Comparison of ENCODE assay signal across 1 cellular context in genomic region chr16:30446203-30446595, GRCh38.
TF ChIP-seq lines count a peak whose summit lies in the region.

No MANE protein-coding gene starts in this region.

TF ChIP-seq in H1, 55 proteins besides CTCF, POLR2A, EP300 and RAD21:
- TF ChIP-seq E2F6 (IDR thresholded peaks at IDR 0.05) (0 out of 2 replicates have a peak, but pooled peaks have one; percentile 10), KDM1A (IDR thresholded peaks at IDR 0.05; ENCODE audit: borderline replicate concordance, low read length) (no peak)
